26 cellular contexts compared by ENCODE assay signal in the genomic region with DNA sequence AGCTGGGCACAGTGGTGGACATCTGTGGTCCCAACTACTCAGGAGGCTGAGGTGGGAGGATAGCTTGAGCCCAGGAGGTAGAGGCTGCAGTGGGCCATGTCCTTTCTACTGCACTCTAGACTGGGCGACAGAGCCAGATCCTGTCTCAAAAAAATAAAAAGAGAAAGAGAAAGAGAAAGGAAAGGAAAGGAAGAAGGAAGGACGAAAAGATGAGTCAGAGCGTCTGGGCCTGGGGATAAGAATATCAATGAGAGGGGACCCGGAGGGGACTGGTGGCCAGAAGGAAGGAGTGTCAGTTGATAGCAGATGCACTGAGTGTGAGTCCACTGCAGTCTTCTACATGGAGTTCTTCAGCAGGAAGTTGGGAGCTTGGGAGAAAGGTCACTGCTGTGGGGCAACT.
"Had no signal": no experiment of that assay in that cellular context is flagged by ENCODE, and none has a peak within 500 bp of the region (broad histone marks: within the 10 kb centered on the region; RNA-seq: fewer than 3 reads in every experiment).

No MANE protein-coding gene starts in this region.

- ATAC-seq: activated CD4-positive, alpha-beta T cell treated with anti-CD3 and anti-CD28 coated beads for 36 hours; esophagus mucosa; gastrocnemius medialis; stimulated activated memory B cell treated with anti-CD40 and anti-IgM and Interleukin-4, amounts not matched to agents 10 μg/mL and 1 μg/mL and 100 μg/mL, for 72 hours; T-cell had no signal

- H3K9me3 Mint-ChIP-seq: activated T-cell treated with anti-CD3 and anti-CD28 coated beads, Interleukin-2, amount 50 U/mL, for 24 hours; activated T-helper 2 cell treated with anti-CD3 and anti-CD28 coated beads, Interferon-gamma antibody, Interleukin-2, Interleukin-4, amounts not matched to agents 10 μg/mL and 5 μg/mL and 100 μg/mL, durations not matched to agents 14 hours and 24 hours and 36 hours; stimulated activated memory B cell treated with anti-CD40 and anti-IgM and Interleukin-4, amounts not matched to agents 10 μg/mL and 1 μg/mL and 100 μg/mL, for 72 hours had no signal

- H3K4me3 Mint-ChIP-seq: activated CD4-positive, alpha-beta T cell treated with anti-CD3 and anti-CD28 coated beads for 36 hours; activated naive CD4-positive, alpha-beta T cell treated with anti-CD3 and anti-CD28 coated beads, Interleukin-2, amount 10 ng/mL, durations not matched to agents 7 days and 5 days; activated T-cell treated with anti-CD3 and anti-CD28 coated beads, Interleukin-2, amount 50 U/mL, for 24 hours; central memory CD8-positive, alpha-beta T cell; nephron; stimulated activated memory B cell treated with anti-CD40 and anti-IgM and Interleukin-4, amounts not matched to agents 10 μg/mL and 1 μg/mL and 100 μg/mL, for 72 hours; T-cell had no signal

- H3K27me3 Mint-ChIP-seq: activated CD4-positive, alpha-beta T cell treated with anti-CD3 and anti-CD28 coated beads for 36 hours; central memory CD8-positive, alpha-beta T cell had no signal

- H3K36me3 Mint-ChIP-seq: activated naive CD4-positive, alpha-beta T cell treated with anti-CD3 and anti-CD28 coated beads, Interleukin-2, amount 10 ng/mL, durations not matched to agents 7 days and 5 days; stimulated activated memory B cell treated with anti-CD40 and anti-IgM and Interleukin-4, amounts not matched to agents 10 μg/mL and 1 μg/mL and 100 μg/mL, for 72 hours; T-cell had no signal

- H3K27ac Mint-ChIP-seq: activated CD4-positive, alpha-beta T cell treated with anti-CD3 and anti-CD28 coated beads for 36 hours; activated naive CD4-positive, alpha-beta T cell treated with anti-CD3 and anti-CD28 coated beads, Interleukin-2, amount 10 ng/mL, durations not matched to agents 7 days and 5 days; activated T-cell treated with anti-CD3 and anti-CD28 coated beads, Interleukin-2, amount 50 U/mL, for 24 hours; activated T-helper 2 cell treated with anti-CD3 and anti-CD28 coated beads, Interferon-gamma antibody, Interleukin-2, Interleukin-4, amounts not matched to agents 10 μg/mL and 5 μg/mL and 100 μg/mL, durations not matched to agents 14 hours and 24 hours and 36 hours; nephron; stimulated activated memory B cell treated with anti-CD40 and anti-IgM and Interleukin-4, amounts not matched to agents 10 μg/mL and 1 μg/mL and 100 μg/mL, for 72 hours; T-cell had no signal

- DNase-seq: activated CD4-positive, alpha-beta T cell treated with anti-CD3 and anti-CD28 coated beads for 36 hours; activated CD4-positive, alpha-beta T cell treated with anti-CD3 and anti-CD28 coated beads, Interleukin-2, amount 50 U/mL, for 48 hours; activated naive CD4-positive, alpha-beta T cell treated with anti-CD3 and anti-CD28 coated beads, Interleukin-2, amount 10 ng/mL, durations not matched to agents 7 days and 5 days; activated T-cell treated with anti-CD3 and anti-CD28 coated beads, Interleukin-2, amount 50 U/mL, for 24 hours; aorta; brain microvascular endothelial cell; colonic mucosa; effector CD4-positive, alpha-beta T cell; gastrocnemius medialis; head of caudate nucleus; kidney glomerular epithelial cell; left ventricle myocardium inferior; mammary epithelial cell; midbrain; occipital lobe; posterior cingulate gyrus; sigmoid colon; stimulated activated CD4-positive, alpha-beta T cell treated with anti-CD3 and anti-CD28 coated beads, Interleukin-4, amount 100 ng/mL, for 24 hours; T-cell; T-helper 9 cell; thyroid gland had no signal

- H3K4me1 Mint-ChIP-seq: central memory CD8-positive, alpha-beta T cell; T-cell had no signal
